In genomic region chr21:44013380-44014088, GRCh38 we compare ENCODE assay signal across 8 cellular contexts. TPM values are rescaled to one million over a fixed set of nuclear protein-coding genes. Genes with fewer than 3 reads are reported as not detected.
DNase-seq lines count a peak whose midpoint lies in the region; ATAC-seq and TF ChIP-seq lines count a peak whose summit lies in the region.

No MANE protein-coding gene starts in this region.

- no peak for TF ChIP-seq CTCF in DND-41 (IDR thresholded peaks at IDR 0.05; ENCODE audit: borderline replicate concordance, extremely low read depth, low read length, poor library complexity, severe bottlenecking)
- TF ChIP-seq CTCF in fibroblast of the aortic adventitia (IDR thresholded peaks at IDR 0.05; ENCODE audit: insufficient read depth, low read length) = no peak
- TF ChIP-seq CTCF in prostate gland (IDR thresholded peaks at IDR 0.05) = no peak

- peaks cover 59% of the 10 kb centered on the region for H3K4me1 ChIP-seq in DND-41 (ENCODE audit: insufficient read depth, low read length)
- no peaks in the 10 kb centered on the region for H3K4me1 ChIP-seq in prostate gland (replicated peaks)

- H3K9ac ChIP-seq in DND-41 (ENCODE audit: low read depth, low read length) = peak overlapping the region; percentile 98

- peak; percentile 53 for DNase-seq in DND-41
- peak; percentile 24 for DNase-seq in M059J (ENCODE audit: low read depth)
- DNase-seq in activated T-cell treated with anti-CD3 and anti-CD28 coated beads, Interleukin-2, amount 50 U/mL, for 24 hours = peak; percentile 45
- DNase-seq in fibroblast of the aortic adventitia (ENCODE audit: low read depth) = peak; percentile 14
- DNase-seq in prostate gland (ENCODE audit: low spot score) = no peak
- DNase-seq in retina = no peak
- DNase-seq in NCI-H526 treated with DMSO at 0.1 percent for 48 hours (lab: John Stamatoyannopoulos, UW) = no peak

- H3K4me2 ChIP-seq in DND-41 (ENCODE audit: insufficient read depth, low read length) = peak overlapping the region; percentile 72

- H3K79me2 ChIP-seq in DND-41 (ENCODE audit: insufficient read depth, low read length) = peaks cover 76% of the 10 kb centered on the region

- H3K9me3 Mint-ChIP-seq in activated T-cell treated with anti-CD3 and anti-CD28 coated beads, Interleukin-2, amount 50 U/mL, for 24 hours = no peaks in the 10 kb centered on the region

- TF ChIP-seq POLR2A in prostate gland (IDR thresholded peaks at IDR 0.05) = no peak

- peak; percentile 48 for ATAC-seq in DND-41 (ENCODE audit: insufficient read depth, low read depth)
- no peak for ATAC-seq in HG03045 (IDR thresholded peaks at IDR 0.05; ENCODE audit: unreplicated experiment)

- peak overlapping the region; percentile 70; the same call in 1 of the 2 replicates for H2AFZ ChIP-seq in DND-41 (ENCODE audit: low read depth, low read length)

- H3K36me3 Mint-ChIP-seq in activated T-cell treated with anti-CD3 and anti-CD28 coated beads, Interleukin-2, amount 50 U/mL, for 24 hours (ENCODE audit: low read depth) = peaks cover 43% of the 10 kb centered on the region

- H3K27ac ChIP-seq in DND-41 (ENCODE audit: low read length) (peak overlapping the region; percentile 89), prostate gland (peak overlapping the region in 1 of 2 donors; percentile 93)

- H3K27me3 ChIP-seq in DND-41 (ENCODE audit: insufficient read depth, low read length, poor library complexity) = no peaks in the 10 kb centered on the region
- no peaks in the 10 kb centered on the region for H3K27me3 ChIP-seq in prostate gland (replicated peaks; ENCODE audit: insufficient read depth)

- no peaks in the 10 kb centered on the region for H3K36me3 ChIP-seq in DND-41 (ENCODE audit: insufficient read depth, low read length)
- no peaks in the 10 kb centered on the region for H3K36me3 ChIP-seq in prostate gland

- H3K9me3 ChIP-seq in DND-41 (ENCODE audit: insufficient read depth, low read length, severe bottlenecking) (no peaks in the 10 kb centered on the region), prostate gland (no peaks in the 10 kb centered on the region)

- H4K20me1 ChIP-seq in DND-41 (ENCODE audit: insufficient read depth, low read length) = peaks cover 42% of the 10 kb centered on the region; the same call in 1 of the 2 replicates

- H3K4me3 ChIP-seq in DND-41 (ENCODE audit: low read depth in 1 of 2, low read length in 2 of 2) = peak overlapping the region; percentile 49 to 77
- H3K4me3 ChIP-seq in fibroblast of the aortic adventitia (ENCODE audit: low read depth, low read length) = peak overlapping the region; percentile 81
- H3K4me3 ChIP-seq in prostate gland = peak overlapping the region; percentile 93 to 97

- H3K4me1 Mint-ChIP-seq in activated T-cell treated with anti-CD3 and anti-CD28 coated beads, Interleukin-2, amount 50 U/mL, for 24 hours (ENCODE audit: low read depth) = peaks cover 59% of the 10 kb centered on the region

- peak overlapping the region; percentile 96 for H3K27ac Mint-ChIP-seq in activated T-cell treated with anti-CD3 and anti-CD28 coated beads, Interleukin-2, amount 50 U/mL, for 24 hours

- no peaks in the 10 kb centered on the region for H3K27me3 Mint-ChIP-seq in activated T-cell treated with anti-CD3 and anti-CD28 coated beads, Interleukin-2, amount 50 U/mL, for 24 hours

- H3K4me3 Mint-ChIP-seq in activated T-cell treated with anti-CD3 and anti-CD28 coated beads, Interleukin-2, amount 50 U/mL, for 24 hours = peak overlapping the region; percentile 94

- intact Hi-C loops in prostate gland (cut with DNase I) = no loop called here

- 22% methylated on average over 8 of the region's 8 CpGs for WGBS in prostate gland

RNA-seq across cellular contexts. Expression of gene TRAPPC10, which starts 1.4 kb away (rescaled TPM):
- total RNA-seq in M059J (2014; rRNA removed; shearing (Covaris generic)) = 18.4 and 33.1 TPM in 2 replicates
- 25.3 and 43.1 TPM in 2 replicates for total RNA-seq in fibroblast of the aortic adventitia (ENCODE audit: low replicate concordance)
- 10 to 100 TPM; 14.4 to 38.9 TPM for total RNA-seq in prostate gland

Comparison
In these comparisons a context has a peak if more than half of its experiments do, and no peak if none do; other contexts are left out.
1. DNase-seq: peak in DND-41 (single experiment), M059J (single experiment), activated T-cell treated with anti-CD3 and anti-CD28 coated beads, Interleukin-2, amount 50 U/mL, for 24 hours (single experiment) and fibroblast of the aortic adventitia (single experiment); none in prostate gland (single experiment), retina (single experiment) and NCI-H526 treated with DMSO at 0.1 percent for 48 hours (single experiment).
2. Peak in every context shown above with its lines, with median percentiles within 50 percentile points of each other: H3K4me3 ChIP-seq.